8 cellular contexts compared by ENCODE assay signal in genomic region chr6:107114213-107114871, GRCh38. TPM values are rescaled to one million over a fixed set of nuclear protein-coding genes. Genes with fewer than 3 reads are reported as not detected.
A peak's percentile ranks its signal among the peaks of the same experiment; 100 is the strongest.
DNase-seq lines count a peak whose midpoint lies in the region; ATAC-seq and TF ChIP-seq lines count a peak whose summit lies in the region.

No MANE protein-coding gene starts in this region.

- no peaks in the 10 kb centered on the region for H3K27me3 ChIP-seq in liver (ENCODE audit: control insufficient read depth in 4 of 4, insufficient read depth in 4 of 4, low read length in 3 of 4)

- peak overlapping the region; percentile 72 for H3K4me3 Mint-ChIP-seq in activated CD4-positive, alpha-beta T cell treated with anti-CD3 and anti-CD28 coated beads, Interleukin-2, amount 10 ng/mL, durations not matched to agents 7 days and 5 days
- H3K4me3 Mint-ChIP-seq in dendritic cell treated with granulocyte-macrophage colony-stimulating factor and Interleukin-4, amounts not matched to agents 40 ng/mL and 50 ng/mL, for 4 days: peak overlapping the region; percentile 78

- intact Hi-C loops in dendritic cell treated with granulocyte-macrophage colony-stimulating factor and Interleukin-4, amounts not matched to agents 40 ng/mL and 50 ng/mL, for 4 days (cut with micrococcal nuclease): loop anchor here (1.0 to 10.0 kb wide), 2 partner anchors 86 to 670 kb away; partner anchors contain the start of gene MTRES1

- H3K9me3 Mint-ChIP-seq in activated CD4-positive, alpha-beta T cell treated with anti-CD3 and anti-CD28 coated beads, Interleukin-2, amount 10 ng/mL, durations not matched to agents 7 days and 5 days: no peaks in the 10 kb centered on the region
- no peaks in the 10 kb centered on the region for H3K9me3 Mint-ChIP-seq in dendritic cell treated with granulocyte-macrophage colony-stimulating factor and Interleukin-4, amounts not matched to agents 40 ng/mL and 50 ng/mL, for 4 days

- peak overlapping the region; percentile 14 to 93 (median 52) for H3K4me3 ChIP-seq in liver (ENCODE audit: low read depth in 1 of 3, low read length in 3 of 3)

- POLR2A ChIA-PET in activated CD4-positive, alpha-beta T cell treated with anti-CD3 and anti-CD28 coated beads, Interleukin-2, amount 10 ng/mL, durations not matched to agents 7 days and 5 days (lab: Charles Lee): no interaction called here

- WGBS in liver: under 1% methylated on average over 104 of the region's 104 CpGs

- DNase-seq in AML-193 (lab: John Stamatoyannopoulos, UW) (peak; percentile 89 to 93), NCI-H446 (lab: John Stamatoyannopoulos, UW) (peak; percentile 69 to 89)
- peak; percentile 63 for DNase-seq in activated CD4-positive, alpha-beta T cell treated with anti-CD3 and anti-CD28 coated beads, Interleukin-2, amount 10 ng/mL, durations not matched to agents 7 days and 5 days
- peak; percentile 65 for DNase-seq in stimulated activated CD4-positive, alpha-beta T cell treated with anti-CD3 and anti-CD28 coated beads, Interleukin-4, amount 100 ng/mL, for 24 hours

- H3K36me3 ChIP-seq in liver (ENCODE audit: control insufficient read depth in 4 of 4, insufficient read depth in 3 of 4, low read depth in 1 of 4, low read length in 3 of 4): no peaks in the 10 kb centered on the region

- H3K4me1 ChIP-seq in liver (ENCODE audit: control insufficient read depth in 4 of 4, insufficient read depth in 4 of 4, low read length in 3 of 4): peaks cover 0 to 21% (median 16%) of the 10 kb centered on the region in 4 donors

- peak overlapping the region in 1 of 2 donors; percentile 8 for H3K9ac ChIP-seq in liver (ENCODE audit: low read depth in 1 of 2, low read length in 2 of 2)

- TF ChIP-seq CTCF in liver (IDR thresholded peaks at IDR 0.05; ENCODE audit: low read depth, low read length, missing input control): peak; percentile 89

- H3K27ac ChIP-seq in liver (ENCODE audit: low read depth in 1 of 2, low read length in 2 of 2): peak overlapping the region; percentile 39 to 65

- no peaks in the 10 kb centered on the region for H3K9me3 ChIP-seq in liver (ENCODE audit: control insufficient read depth in 4 of 4, low read length in 3 of 4)

- TF ChIP-seq RAD21 in liver (IDR thresholded peaks at IDR 0.05): peak; percentile 32 to 60

- peak overlapping the region; percentile 36 for H3K27ac Mint-ChIP-seq in activated CD4-positive, alpha-beta T cell treated with anti-CD3 and anti-CD28 coated beads, Interleukin-2, amount 10 ng/mL, durations not matched to agents 7 days and 5 days
- peak overlapping the region; percentile 51 for H3K27ac Mint-ChIP-seq in dendritic cell treated with granulocyte-macrophage colony-stimulating factor and Interleukin-4, amounts not matched to agents 40 ng/mL and 50 ng/mL, for 4 days

- ATAC-seq in GM18909 (IDR thresholded peaks at IDR 0.05; ENCODE audit: poor library complexity, unreplicated experiment) (peak; percentile 76), HG03139 (IDR thresholded peaks at IDR 0.05; ENCODE audit: unreplicated experiment) (peak; percentile 56)

- H3K4me1 Mint-ChIP-seq in activated CD4-positive, alpha-beta T cell treated with anti-CD3 and anti-CD28 coated beads, Interleukin-2, amount 10 ng/mL, durations not matched to agents 7 days and 5 days: peaks cover 22% of the 10 kb centered on the region
- peaks cover 34% of the 10 kb centered on the region for H3K4me1 Mint-ChIP-seq in dendritic cell treated with granulocyte-macrophage colony-stimulating factor and Interleukin-4, amounts not matched to agents 40 ng/mL and 50 ng/mL, for 4 days (ENCODE audit: low read depth)

- peaks cover 2% of the 10 kb centered on the region for H3K36me3 Mint-ChIP-seq in activated CD4-positive, alpha-beta T cell treated with anti-CD3 and anti-CD28 coated beads, Interleukin-2, amount 10 ng/mL, durations not matched to agents 7 days and 5 days (ENCODE audit: low read depth)
- H3K36me3 Mint-ChIP-seq in dendritic cell treated with granulocyte-macrophage colony-stimulating factor and Interleukin-4, amounts not matched to agents 40 ng/mL and 50 ng/mL, for 4 days (ENCODE audit: low read depth): no peaks in the 10 kb centered on the region

- H3K27me3 Mint-ChIP-seq in activated CD4-positive, alpha-beta T cell treated with anti-CD3 and anti-CD28 coated beads, Interleukin-2, amount 10 ng/mL, durations not matched to agents 7 days and 5 days: peaks cover 18% of the 10 kb centered on the region
- H3K27me3 Mint-ChIP-seq in dendritic cell treated with granulocyte-macrophage colony-stimulating factor and Interleukin-4, amounts not matched to agents 40 ng/mL and 50 ng/mL, for 4 days: peaks cover 17% of the 10 kb centered on the region

- CTCF ChIA-PET in activated CD4-positive, alpha-beta T cell treated with anti-CD3 and anti-CD28 coated beads, Interleukin-2, amount 10 ng/mL, durations not matched to agents 7 days and 5 days (lab: Charles Lee): interaction anchor here (0.5 to 1.8 kb wide), 21 partner anchors 8 to 1074 kb away, joined by 3 to 8 read pairs (median 3); partner anchors contain the start of gene MTRES1

TF ChIP-seq in liver, 16 proteins besides CTCF, POLR2A, EP300 and RAD21:
- TF ChIP-seq NR2F2 (IDR thresholded peaks at IDR 0.05) (no peak), ZBTB33 (IDR thresholded peaks at IDR 0.05) (no peak), GABPA (IDR thresholded peaks at IDR 0.05 in 1 of 2, conservative IDR thresholded peaks at IDR 0.05 in 1 of 2) (no peak), HNF4A (conservative IDR thresholded peaks at IDR 0.05) (no peak), TAF1 (conservative IDR thresholded peaks at IDR 0.05) (no peak), JUND (IDR thresholded peaks at IDR 0.05) (no peak), ATF3 (IDR thresholded peaks at IDR 0.05) (no peak), MAX (IDR thresholded peaks at IDR 0.05) (no peak), RXRA (IDR thresholded peaks at IDR 0.05) (no peak), REST (IDR thresholded peaks at IDR 0.05) (no peak), FOXA2 (IDR thresholded peaks at IDR 0.05) (no peak)

RNA-seq across cellular contexts. Expression of gene BEND3, which starts 1.0 kb away (rescaled TPM):
- 1 to 10 TPM; 2.7 to 2.9 TPM for total RNA-seq in activated CD4-positive, alpha-beta T cell treated with anti-CD3 and anti-CD28 coated beads, Interleukin-2, amount 10 ng/mL, durations not matched to agents 7 days and 5 days
- 1 to 10 TPM; 1.7 TPM for total RNA-seq in liver
- under 1 TPM; 0.47 to 0.76 TPM for polyA plus RNA-seq in liver

Comparison
In these comparisons a context has a peak if more than half of its experiments do, and no peak if none do; other contexts are left out.
1. Peak in every context shown above with its lines: DNase-seq, ATAC-seq, H3K4me3 ChIP-seq and H3K27ac ChIP-seq.